Comparison of ENCODE assay signal across 8 cellular contexts in genomic region chr13:27172495-27172842, GRCh38. TPM values are rescaled to one million over a fixed set of nuclear protein-coding genes. Genes with fewer than 3 reads are reported as not detected.
DNase-seq lines count a peak whose midpoint lies in the region; ATAC-seq and TF ChIP-seq lines count a peak whose summit lies in the region.

No MANE protein-coding gene starts in this region.

- H3K56ac ChIP-seq in IMR-90 (ENCODE audit: extremely low read depth, insufficient read depth, low read length) = 0 out of 2 replicates have a peak overlapping the region, but pooled peaks have one; percentile 2

- H3K27ac ChIP-seq in C4-2B (peak overlapping the region; percentile 70), IMR-90 (ENCODE audit: insufficient read depth, low read length) (peak overlapping the region; percentile 44; the same call in 1 of the 2 replicates), WERI-Rb-1 (peak overlapping the region; percentile 80), gastroesophageal sphincter (peak overlapping the region; percentile 68 to 99 (median 96))

- H3K79me1 ChIP-seq in IMR-90 (ENCODE audit: low read depth in 1 of 2, low read length in 2 of 2) = peaks cover 4 to 29% of the 10 kb centered on the region in 2 experiments; a peak in 3 of 4 replicates

- TF ChIP-seq POLR2A in IMR-90 (IDR thresholded peaks at IDR 0.05; ENCODE audit: low read depth, low read length) (no peak), gastroesophageal sphincter (IDR thresholded peaks at IDR 0.05) (no peak)

- H2AK5ac ChIP-seq in IMR-90 (ENCODE audit: low read depth, low read length) = no peak overlapping the region

- no peak overlapping the region; the same call in 1 of the 2 replicates for H3K4ac ChIP-seq in IMR-90 (ENCODE audit: low read depth, low read length)

- H4K8ac ChIP-seq in IMR-90 (ENCODE audit: low read depth in 2 of 2, low read length in 2 of 2) = peak overlapping the region in 1 of 2 experiments; percentile 18; a peak in 2 of 4 replicates

- ATAC-seq in IMR-90 (ENCODE audit: low read depth) = no peak
- ATAC-seq in gastroesophageal sphincter = no peak
- no peak for ATAC-seq in HG03565 (IDR thresholded peaks at IDR 0.05; ENCODE audit: unreplicated experiment)
- no peak for ATAC-seq in left lobe of liver
- no peak for ATAC-seq in HG03108 (IDR thresholded peaks at IDR 0.05; ENCODE audit: unreplicated experiment)

- H2BK5ac ChIP-seq in IMR-90 (ENCODE audit: low read depth, low read length, poor library complexity, severe bottlenecking) = peak overlapping the region; percentile 86

- no peak overlapping the region for H2AK9ac ChIP-seq in IMR-90 (replicated peaks; ENCODE audit: low read depth, low read length, poor library complexity)

- H2BK20ac ChIP-seq in IMR-90 (ENCODE audit: low read depth, low read length) = no peak overlapping the region

- POLR2A ChIA-PET in IMR-90 (lab: Charles Lee; ENCODE audit: unreplicated experiment) = interaction anchor here (0.5 kb wide), 1 partner anchor 11 kb away, joined by 24 read pairs; no protein-coding TSS in a partner anchor

- BruUV-seq in IMR-90 (replicated peaks; lab: Mats Ljungman, UMichigan) = no TSS peak

- CTCF ChIA-PET in IMR-90 (lab: Yijun Ruan, JAX) = interaction anchor here (1.0 to 1.3 kb wide), 2 partner anchors 188 to 190 kb away, joined by 3 to 4 read pairs; no protein-coding TSS in a partner anchor

- TF ChIP-seq CTCF in C4-2B (conservative IDR thresholded peaks at IDR 0.05) = no peak
- TF ChIP-seq CTCF in IMR-90 (conservative IDR thresholded peaks at IDR 0.05; ENCODE audit: low read depth, low read length) = no peak
- TF ChIP-seq CTCF in WERI-Rb-1 (IDR thresholded peaks at IDR 0.05; ENCODE audit: low read depth, low read length) = no peak
- no peak for TF ChIP-seq CTCF in gastroesophageal sphincter (IDR thresholded peaks at IDR 0.05)

- peak overlapping the region; percentile 64 for H3K4me3 ChIP-seq in IMR-90 (ENCODE audit: insufficient read depth, low read depth, low read length)
- peak overlapping the region; percentile 82 for H3K4me3 ChIP-seq in WERI-Rb-1 (ENCODE audit: low read depth, low read length)
- peak overlapping the region; percentile 46 to 96 for H3K4me3 ChIP-seq in gastroesophageal sphincter
- peak overlapping the region; percentile 69 for H3K4me3 ChIP-seq in skeletal muscle cell (ENCODE audit: low read depth, low read length)

- peak overlapping the region; percentile 52 for H2AFZ ChIP-seq in IMR-90 (replicated peaks; ENCODE audit: low read length, poor library complexity)

- H3K9me3 ChIP-seq in IMR-90 (ENCODE audit: control insufficient read depth, insufficient read depth, low read length) (no peaks in the 10 kb centered on the region), WERI-Rb-1 (ENCODE audit: severe bottlenecking) (no peaks in the 10 kb centered on the region), gastroesophageal sphincter (no peaks in the 10 kb centered on the region)

- DNase-seq in IMR-90 (peak; percentile 63), WERI-Rb-1 (no peak), skeletal muscle cell (ENCODE audit: low read depth) (no peak), left lobe of liver (ENCODE audit: low spot score) (no peak)

- in situ Hi-C loops in IMR-90 (cut with MboI; ENCODE audit: low sequenced_read_pairs) = loop anchor here (10.0 kb wide), 2 partner anchors 102 to 188 kb away; partner anchors contain the start of gene RASL11A

- no peak overlapping the region for H4K5ac ChIP-seq in IMR-90 (ENCODE audit: low read depth, low read length)

- no peak overlapping the region for H2BK15ac ChIP-seq in IMR-90 (ENCODE audit: low read depth, low read length)

- dilution Hi-C loops in IMR-90 (cut with HindIII; ENCODE audit: low sequenced_read_pairs, unreplicated experiment) = no loop called here

- H3K23ac ChIP-seq in IMR-90 (ENCODE audit: low read depth, low read length) = peak overlapping the region; percentile 6; the same call in 1 of the 2 replicates

- no peak for TF ChIP-seq EP300 in gastroesophageal sphincter (IDR thresholded peaks at IDR 0.05)

- H3K18ac ChIP-seq in IMR-90 (ENCODE audit: low read depth, low read length) = peak overlapping the region; percentile 28; the same call in 1 of the 2 replicates

- peak overlapping the region; percentile 73 for H3K4me2 ChIP-seq in IMR-90 (ENCODE audit: low read depth, low read length)

- peaks cover 16% of the 10 kb centered on the region for H3K9me1 ChIP-seq in IMR-90 (ENCODE audit: insufficient read depth, low read length)

- H3K4me1 ChIP-seq in IMR-90 (ENCODE audit: control insufficient read depth, insufficient read depth, low read length) (peaks cover 12% of the 10 kb centered on the region), gastroesophageal sphincter (peaks cover 15 to 40% (median 24%) of the 10 kb centered on the region in 3 donors)

- H4K20me1 ChIP-seq in IMR-90 (ENCODE audit: insufficient read depth, low read length) = peaks cover 31% of the 10 kb centered on the region

- no peaks in the 10 kb centered on the region for H3K27me3 ChIP-seq in IMR-90 (ENCODE audit: control insufficient read depth, insufficient read depth, low read length)
- no peaks in the 10 kb centered on the region for H3K27me3 ChIP-seq in WERI-Rb-1 (ENCODE audit: insufficient read depth, low read depth, severe bottlenecking)
- no peaks in the 10 kb centered on the region for H3K27me3 ChIP-seq in gastroesophageal sphincter

- WGBS in IMR-90 (ENCODE audit: extremely low coverage in 2 of 2, insufficient read length in 1 of 2), 2 experiments = no CpG with 5 or more reads among the region's 3 CpGs
- WGBS in gastroesophageal sphincter (ENCODE audit: low coverage in 1 of 2), 2 donors = 6 to 18% methylated on average over 3 of the region's 3 CpGs

- no peaks in the 10 kb centered on the region for H3K36me3 ChIP-seq in IMR-90 (ENCODE audit: control insufficient read depth, insufficient read depth, low read length)
- no peaks in the 10 kb centered on the region; the same call in 1 of the 2 replicates for H3K36me3 ChIP-seq in WERI-Rb-1
- no peaks in the 10 kb centered on the region for H3K36me3 ChIP-seq in gastroesophageal sphincter

- intact Hi-C loops in IMR-90 (cut with micrococcal nuclease) = loop anchor here (1.0 kb wide), 1 partner anchor 79 kb away; the partner anchor contains the start of gene RPL21

- no peak for TF ChIP-seq RAD21 in IMR-90 (IDR thresholded peaks at IDR 0.05; ENCODE audit: low read length)

- peak overlapping the region; percentile 5; the same call in 1 of the 2 replicates for H4K91ac ChIP-seq in IMR-90 (ENCODE audit: insufficient read depth, low read depth, low read length)

- no peak overlapping the region for H2BK120ac ChIP-seq in IMR-90 (ENCODE audit: low read depth, low read length)

- H3K14ac ChIP-seq in IMR-90 (replicated peaks; ENCODE audit: low read depth, low read length) = no peak overlapping the region

- H3K9ac ChIP-seq in IMR-90 (ENCODE audit: low read depth, low read length) = peak overlapping the region; percentile 59; the same call in 1 of the 2 replicates

TF ChIP-seq in IMR-90, 13 proteins besides CTCF, POLR2A, EP300 and RAD21:
- no peak for TF ChIP-seq CEBPB (IDR thresholded peaks at IDR 0.05; ENCODE audit: low read depth, low read length)
- 0 out of 2 replicates have a peak, but pooled peaks have one; percentile 7 for TF ChIP-seq SMC3 (IDR thresholded peaks at IDR 0.05; ENCODE audit: low read depth, low read length)
- no peak for TF ChIP-seq USF2 (IDR thresholded peaks at IDR 0.05; ENCODE audit: low read depth, low read length)
TF ChIP-seq in IMR-90: peak in this region for 1.

RNA-seq across cellular contexts. Expression of gene USP12, which starts 0.9 kb away (rescaled TPM):
- 16.5 and 27.2 TPM in 2 replicates for total RNA-seq in IMR-90 (2012; rRNA removed)
- 7.8 and 11.8 TPM in 2 replicates for polyA plus RNA-seq in IMR-90 (2012; rRNA removed)
- 1.1 and 4.1 TPM in 2 replicates for polyA plus RNA-seq in IMR-90 (2012; cell fraction: cytosol; rRNA removed)
- 0.81 and 8.1 TPM in 2 replicates for polyA plus RNA-seq in IMR-90 (2012; cell fraction: nucleus; rRNA removed; ENCODE audit: low replicate concordance)
- total RNA-seq in gastroesophageal sphincter = 100 to 1,000 TPM in 1 of 4 donors, 10 to 100 TPM in 3; 55.7 to 116 (median 78.8) TPM
- 11.5 TPM for total RNA-seq in left lobe of liver

Comparison
In these comparisons a context has a peak if more than half of its experiments do, and no peak if none do; other contexts are left out.
1. H3K27ac ChIP-seq: peak in every context shown above with its lines; median percentile 96 in gastroesophageal sphincter; 80 in WERI-Rb-1; 70 in C4-2B; 44 in IMR-90.